ENCODE assay signal across 2 cellular contexts in the genomic region with DNA sequence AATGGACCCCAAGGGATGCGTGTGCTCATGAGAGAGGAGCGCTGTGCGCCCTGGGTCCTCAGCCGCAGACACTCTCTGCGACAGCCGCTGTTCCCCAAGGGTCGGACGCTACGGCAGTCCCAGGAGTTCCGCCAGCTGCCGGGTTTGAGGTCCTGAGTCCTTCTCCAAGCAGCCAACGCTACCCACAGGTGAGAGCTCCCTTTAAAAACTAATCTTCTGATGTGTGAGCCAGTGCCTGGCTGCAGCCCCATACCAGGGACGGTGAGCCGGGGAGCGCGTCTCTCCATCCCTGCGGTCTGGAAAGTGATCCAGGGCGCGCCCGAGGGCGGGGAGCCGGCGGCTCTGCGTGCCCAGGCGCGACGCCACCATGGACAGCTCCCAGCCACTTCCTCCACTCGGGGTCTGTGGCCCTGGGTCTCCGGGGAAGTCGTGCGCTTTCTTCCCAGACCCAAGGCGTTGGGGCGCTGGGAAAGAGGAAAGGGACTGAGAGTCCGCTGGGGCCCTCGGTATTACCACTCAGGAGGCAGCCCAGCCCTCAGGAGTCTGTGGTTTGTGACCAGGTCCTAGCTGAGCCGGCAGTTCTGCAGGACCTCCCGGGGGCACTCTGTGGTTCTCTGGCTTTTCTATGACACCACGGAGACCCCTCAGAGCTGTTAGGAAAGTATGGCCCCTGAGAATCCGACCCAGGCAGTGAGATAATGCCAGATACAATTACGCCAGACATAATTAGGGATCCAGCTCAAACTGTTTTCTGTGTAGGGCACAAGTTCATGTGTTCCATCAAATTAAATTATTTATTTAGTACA.
A peak's percentile ranks its signal among the peaks of the same experiment; 100 is the strongest.
TF ChIP-seq lines count a peak whose summit lies in the region.

No MANE protein-coding gene starts in this region.

TF ChIP-seq in A549, 52 proteins besides CTCF, POLR2A, EP300 and RAD21 (continued from another document and continues in another):
- TF ChIP-seq REST (IDR thresholded peaks at IDR 0.05) (peak; percentile 95), MAX (IDR thresholded peaks at IDR 0.05) (peak; percentile 31; the same call in 1 of the 2 replicates), HOXB5 (CRISPR knock-in tag; IDR thresholded peaks at IDR 0.05) (no peak), ZSCAN20 (CRISPR knock-in tag; IDR thresholded peaks at IDR 0.05) (no peak), BCL3 (IDR thresholded peaks at IDR 0.05) (no peak), RFX5 (IDR thresholded peaks at IDR 0.05) (no peak), FOSB (CRISPR knock-in tag; IDR thresholded peaks at IDR 0.05) (no peak), MAFK (IDR thresholded peaks at IDR 0.05; ENCODE audit: partially characterized antibody) (no peak), HDAC2 (IDR thresholded peaks at IDR 0.05) (peak; percentile 19; the same call in 1 of the 2 replicates), FOSL2 (IDR thresholded peaks at IDR 0.05) (no peak), FOSL2 (CRISPR knock-in tag; IDR thresholded peaks at IDR 0.05) (no peak), HES2 (IDR thresholded peaks at IDR 0.05) (no peak), EHMT2 (IDR thresholded peaks at IDR 0.05; ENCODE audit: low read depth) (0 out of 2 replicates have a peak, but pooled peaks have one; percentile 65), NPAS2 (CRISPR knock-in tag; IDR thresholded peaks at IDR 0.05; ENCODE audit: borderline replicate concordance) (no peak), FOXS1 (CRISPR knock-in tag; IDR thresholded peaks at IDR 0.05) (0 out of 2 replicates have a peak, but pooled peaks have one; percentile 8), CHD4 (IDR thresholded peaks at IDR 0.05; ENCODE audit: borderline replicate concordance) (no peak), CHD2 (IDR thresholded peaks at IDR 0.05; ENCODE audit: low read length, partially characterized antibody) (no peak), JUNB (IDR thresholded peaks at IDR 0.05) (no peak), EHF (CRISPR knock-in tag; IDR thresholded peaks at IDR 0.05) (no peak)
- TF ChIP-seq, protein P1, sequence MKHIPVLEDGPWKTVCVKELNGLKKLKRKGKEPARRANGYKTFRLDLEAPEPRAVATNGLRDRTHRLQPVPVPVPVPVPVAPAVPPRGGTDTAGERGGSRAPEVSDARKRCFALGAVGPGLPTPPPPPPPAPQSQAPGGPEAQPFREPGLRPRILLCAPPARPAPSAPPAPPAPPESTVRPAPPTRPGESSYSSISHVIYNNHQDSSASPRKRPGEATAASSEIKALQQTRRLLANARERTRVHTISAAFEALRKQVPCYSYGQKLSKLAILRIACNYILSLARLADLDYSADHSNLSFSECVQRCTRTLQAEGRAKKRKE (CRISPR knock-in tag; IDR thresholded peaks at IDR 0.05; ENCODE audit: low read depth): no peak
- TF ChIP-seq, protein P2, sequence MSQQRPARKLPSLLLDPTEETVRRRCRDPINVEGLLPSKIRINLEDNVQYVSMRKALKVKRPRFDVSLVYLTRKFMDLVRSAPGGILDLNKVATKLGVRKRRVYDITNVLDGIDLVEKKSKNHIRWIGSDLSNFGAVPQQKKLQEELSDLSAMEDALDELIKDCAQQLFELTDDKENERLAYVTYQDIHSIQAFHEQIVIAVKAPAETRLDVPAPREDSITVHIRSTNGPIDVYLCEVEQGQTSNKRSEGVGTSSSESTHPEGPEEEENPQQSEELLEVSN (IDR thresholded peaks at IDR 0.05; ENCODE audit: borderline replicate concordance, low read depth): no peak
- TF ChIP-seq, protein P3, sequence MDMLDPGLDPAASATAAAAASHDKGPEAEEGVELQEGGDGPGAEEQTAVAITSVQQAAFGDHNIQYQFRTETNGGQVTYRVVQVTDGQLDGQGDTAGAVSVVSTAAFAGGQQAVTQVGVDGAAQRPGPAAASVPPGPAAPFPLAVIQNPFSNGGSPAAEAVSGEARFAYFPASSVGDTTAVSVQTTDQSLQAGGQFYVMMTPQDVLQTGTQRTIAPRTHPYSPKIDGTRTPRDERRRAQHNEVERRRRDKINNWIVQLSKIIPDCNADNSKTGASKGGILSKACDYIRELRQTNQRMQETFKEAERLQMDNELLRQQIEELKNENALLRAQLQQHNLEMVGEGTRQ (IDR thresholded peaks at IDR 0.05): no peak

TF ChIP-seq in HEK293, 187 proteins besides CTCF, POLR2A, EP300 and RAD21 (continued from another document and continues in another):
- TF ChIP-seq ZNF560 (tag by site-specific recombination; IDR thresholded peaks at IDR 0.05; ENCODE audit: borderline replicate concordance) (no peak), ZNF19 (tag by site-specific recombination; IDR thresholded peaks at IDR 0.05; ENCODE audit: low read depth) (no peak), ZNF48 (tag by site-specific recombination; IDR thresholded peaks at IDR 0.05) (no peak), ZNF266 (tag by site-specific recombination; IDR thresholded peaks at IDR 0.05; ENCODE audit: low read depth) (no peak), ZNF354C (tag by site-specific recombination; IDR thresholded peaks at IDR 0.05; ENCODE audit: borderline replicate concordance, low read depth) (no peak), ZNF239 (tag by site-specific recombination; IDR thresholded peaks at IDR 0.05) (no peak), ZNF521 (tag by site-specific recombination; IDR thresholded peaks at IDR 0.05) (no peak), ZBTB20 (tag by site-specific recombination; IDR thresholded peaks at IDR 0.05) (peak; percentile 13; the same call in 1 of the 2 replicates), ZNF585B (tag by site-specific recombination; IDR thresholded peaks at IDR 0.05) (no peak), ZNF660 (tag by site-specific recombination; IDR thresholded peaks at IDR 0.05) (0 out of 2 replicates have a peak, but pooled peaks have one; percentile 25), REST (tag by site-specific recombination; IDR thresholded peaks at IDR 0.05) (peak; percentile 98), ZNF341 (tag by site-specific recombination; IDR thresholded peaks at IDR 0.05; ENCODE audit: low read depth) (peak; percentile 33), ZNF561 (tag by site-specific recombination; IDR thresholded peaks at IDR 0.05; ENCODE audit: borderline replicate concordance) (no peak), KLF17 (tag by site-specific recombination; IDR thresholded peaks at IDR 0.05) (peak; percentile 44; the same call in 1 of the 2 replicates), ZNF362 (tag by site-specific recombination; IDR thresholded peaks at IDR 0.05) (no peak), ZBTB11 (tag by site-specific recombination; conservative IDR thresholded peaks at IDR 0.05; ENCODE audit: low read depth) (peak; percentile 51), ZEB2 (tag by site-specific recombination; IDR thresholded peaks at IDR 0.05) (no peak), ZBTB17 (tag by site-specific recombination; IDR thresholded peaks at IDR 0.05) (peak; percentile 50; the same call in 1 of the 2 replicates), KLF8 (tag by site-specific recombination; IDR thresholded peaks at IDR 0.05) (0 out of 2 replicates have a peak, but pooled peaks have one; percentile 37), ZNF664 (tag by site-specific recombination; IDR thresholded peaks at IDR 0.05) (no peak), ZIC2 (tag by site-specific recombination; IDR thresholded peaks at IDR 0.05) (peak; percentile 87), ZNF202 (tag by site-specific recombination; IDR thresholded peaks at IDR 0.05; ENCODE audit: borderline replicate concordance) (no peak), ZNF518A (tag by site-specific recombination; conservative IDR thresholded peaks at IDR 0.05; ENCODE audit: low read depth) (no peak), ZNF555 (tag by site-specific recombination; conservative IDR thresholded peaks at IDR 0.05) (no peak), ZNF140 (tag by site-specific recombination; IDR thresholded peaks at IDR 0.05) (no peak), TRIM28 (IDR thresholded peaks at IDR 0.05; ENCODE audit: borderline replicate concordance, low read length) (no peak), ZNF169 (tag by site-specific recombination; IDR thresholded peaks at IDR 0.05) (no peak), ZNF624 (tag by site-specific recombination; IDR thresholded peaks at IDR 0.05) (no peak)
